8 cellular contexts compared by ENCODE assay signal in the genomic region with DNA sequence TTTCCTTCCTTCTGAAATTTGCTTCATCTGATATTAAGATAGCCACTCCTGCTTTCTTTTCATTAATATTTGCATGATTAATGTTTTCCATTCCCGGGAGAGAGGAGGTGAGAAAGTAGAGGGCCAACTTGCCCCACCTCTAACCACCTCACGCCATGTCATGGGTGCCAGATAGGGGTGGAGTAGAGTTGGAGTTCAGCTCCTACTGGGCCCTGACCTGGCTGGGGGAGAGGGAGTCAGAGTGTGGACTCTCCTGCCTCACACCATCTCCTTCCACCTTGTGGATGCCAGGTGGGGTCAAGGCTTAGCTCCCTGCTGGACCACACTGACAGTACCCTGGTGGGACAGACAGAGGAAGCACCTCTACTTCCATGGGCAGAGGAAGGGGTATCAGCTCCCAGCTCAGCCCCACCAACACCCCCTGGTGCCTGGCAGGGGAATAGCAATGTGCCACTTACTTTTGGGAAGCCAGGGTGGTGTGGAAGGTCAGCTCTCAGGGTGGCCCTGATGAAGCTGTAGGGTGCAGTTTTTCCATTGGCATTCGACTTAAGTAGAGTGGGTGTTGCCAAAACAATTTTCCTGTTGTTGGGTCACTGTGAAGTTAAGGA. TPM values are rescaled to one million over a fixed set of nuclear protein-coding genes. Genes with fewer than 3 reads are reported as not detected.
DNase-seq lines count a peak whose midpoint lies in the region; ATAC-seq and TF ChIP-seq lines count a peak whose summit lies in the region.

No MANE protein-coding gene starts in this region.

- no peak overlapping the region for H3K4me3 ChIP-seq in heart left ventricle
- no peak overlapping the region for H3K4me3 ChIP-seq in fibroblast of the aortic adventitia (ENCODE audit: low read depth, low read length)
- no peak overlapping the region for H3K4me3 ChIP-seq in stomach

- TF ChIP-seq POLR2A in heart left ventricle (IDR thresholded peaks at IDR 0.05) = no peak
- TF ChIP-seq POLR2A in stomach (IDR thresholded peaks at IDR 0.05) = no peak

- H3K9me3 ChIP-seq in heart left ventricle (peaks cover 0 to 14% (median 6%) of the 10 kb centered on the region in 12 donors), stomach (peaks cover 0 to 11% (median 0%) of the 10 kb centered on the region in 4 donors)

- H3K4me1 ChIP-seq in heart left ventricle (peaks cover 0 to 7% (median 0%) of the 10 kb centered on the region in 12 donors), stomach (peaks cover 0 to 5% (median 0%) of the 10 kb centered on the region in 4 donors)

- no peak for TF ChIP-seq EP300 in stomach (IDR thresholded peaks at IDR 0.05)

- H3K27me3 ChIP-seq in heart left ventricle (no peaks in the 10 kb centered on the region), stomach (no peaks in the 10 kb centered on the region)

- ATAC-seq in heart left ventricle (no peak), GM21515 (IDR thresholded peaks at IDR 0.05; ENCODE audit: unreplicated experiment) (no peak), GM21825 (IDR thresholded peaks at IDR 0.05; ENCODE audit: unreplicated experiment) (no peak)

- intact Hi-C loops in heart left ventricle (cut with DNase I) (no loop called here), cardiac septum (cut with DNase I) (no loop called here), stomach (cut with DNase I; ENCODE audit: low total_unique reads) (no loop called here)

- DNase-seq in heart left ventricle (no peak), cardiac septum (ENCODE audit: low spot score) (no peak), fibroblast of the aortic adventitia (ENCODE audit: low read depth) (no peak), stomach (no peak), OCI-M2 (lab: John Stamatoyannopoulos, UW; ENCODE audit: unreplicated experiment) (no peak)
- DNase-seq in activated CD4-positive, CD25-positive, alpha-beta regulatory T cell treated with anti-CD3 and anti-CD28 coated beads, Interleukin-2, amount 50 U/mL, for 72 hours = peak; percentile 41

- H3K27ac ChIP-seq in heart left ventricle = no peak overlapping the region
- H3K27ac ChIP-seq in stomach = no peak overlapping the region

- TF ChIP-seq CTCF in heart left ventricle (IDR thresholded peaks at IDR 0.05) = peak in 8 of 12 donors; percentile 18 to 39 (median 27)
- TF ChIP-seq CTCF in fibroblast of the aortic adventitia (IDR thresholded peaks at IDR 0.05; ENCODE audit: insufficient read depth, low read length) = peak; percentile 46
- TF ChIP-seq CTCF in stomach (IDR thresholded peaks at IDR 0.05) = peak in 4 of 7 experiments; percentile 14 to 52 (median 29)

- 85 to 90% (median 87%) methylated on average over 3 of the region's 3 CpGs for WGBS in heart left ventricle, 4 donors
- 69 to 82% (median 75%) methylated on average over 3 of the region's 3 CpGs for WGBS in stomach, 5 donors

- H3K36me3 ChIP-seq in heart left ventricle (peaks cover 0 to 42% (median 34%) of the 10 kb centered on the region in 9 donors), stomach (peaks cover 29 to 46% (median 42%) of the 10 kb centered on the region in 4 donors)

RNA-seq across cellular contexts. Expression of a gene that starts 28.0 kb away (rescaled TPM):
- total RNA-seq in heart left ventricle (10 to 100 TPM; 12.7 to 20.7 (median 15.6) TPM), cardiac septum (13.8 TPM), fibroblast of the aortic adventitia (ENCODE audit: low replicate concordance) (2.2 and 4.2 TPM in 2 replicates), stomach (10 to 100 TPM in 2 of 5 donors, 1 to 10 TPM in 3; 1.7 to 23.0 (median 8.5) TPM)
- polyA plus RNA-seq in heart left ventricle (10 to 100 TPM; 12.5 to 14.7 TPM), stomach (1 to 10 TPM; 1.8 to 6.6 (median 6.0) TPM)

RNA-seq across cellular contexts. Expression of a gene that starts 44.8 kb away (rescaled TPM):
- not detected for total RNA-seq in heart left ventricle
- not detected for polyA plus RNA-seq in heart left ventricle
- total RNA-seq in cardiac septum = not detected
- not detected in 2 replicates for total RNA-seq in fibroblast of the aortic adventitia (ENCODE audit: low replicate concordance)
- not detected for total RNA-seq in stomach
- not detected for polyA plus RNA-seq in stomach
